15 cellular contexts compared by ENCODE assay signal in genomic region chr6:148109732-148110131, GRCh38.
DNase-seq lines count a peak whose midpoint lies in the region; ATAC-seq and TF ChIP-seq lines count a peak whose summit lies in the region.
"Had no signal": no experiment of that assay in that cellular context is flagged by ENCODE, and none has a peak within 500 bp of the region (broad histone marks: within the 10 kb centered on the region; RNA-seq: fewer than 3 reads in every experiment).

No MANE protein-coding gene starts in this region.

- H3K27ac Mint-ChIP-seq in mesothelial cell of epicardium, result peak overlapping the region; percentile 79
- no peak overlapping the region for H3K27ac Mint-ChIP-seq in effector memory CD8-positive, alpha-beta T cell
- H3K27ac Mint-ChIP-seq: GM23338; stimulated activated memory B cell treated with anti-CD40 and anti-IgM and Interleukin-4, amounts not matched to agents 10 μg/mL and 1 μg/mL and 100 μg/mL, for 72 hours had no signal

- peaks cover 5% of the 10 kb centered on the region for H3K9me3 Mint-ChIP-seq in mesothelial cell of epicardium
- H3K9me3 Mint-ChIP-seq in effector memory CD8-positive, alpha-beta T cell, result no peaks in the 10 kb centered on the region
- H3K9me3 Mint-ChIP-seq: GM23338, neural crest cell had no signal

- no peaks in the 10 kb centered on the region for H3K36me3 ChIP-seq in prostate gland
- H3K36me3 ChIP-seq: cardiac muscle cell, heart right ventricle, SJSA1 had no signal

- no peak overlapping the region for H3K27ac ChIP-seq in prostate gland
- H3K27ac ChIP-seq: cardiac muscle cell, heart right ventricle, SJSA1 had no signal

- H3K27me3 Mint-ChIP-seq in mesothelial cell of epicardium (ENCODE audit: low read depth), result no peaks in the 10 kb centered on the region
- H3K27me3 Mint-ChIP-seq in effector memory CD8-positive, alpha-beta T cell, result peaks cover 6% of the 10 kb centered on the region in 2 donors

- peaks cover 30% of the 10 kb centered on the region for H3K4me1 Mint-ChIP-seq in mesothelial cell of epicardium
- no peaks in the 10 kb centered on the region for H3K4me1 Mint-ChIP-seq in effector memory CD8-positive, alpha-beta T cell (ENCODE audit: low read depth in 2 of 2)
- H3K4me1 Mint-ChIP-seq: GM23338; stimulated activated memory B cell treated with anti-CD40 and anti-IgM and Interleukin-4, amounts not matched to agents 10 μg/mL and 1 μg/mL and 100 μg/mL, for 72 hours had no signal

- WGBS in prostate gland, result 72% methylated on average over 3 of the region's 3 CpGs

- no peaks in the 10 kb centered on the region for H3K36me3 Mint-ChIP-seq in mesothelial cell of epicardium
- H3K36me3 Mint-ChIP-seq in effector memory CD8-positive, alpha-beta T cell (ENCODE audit: insufficient read depth), result no peaks in the 10 kb centered on the region
- H3K36me3 Mint-ChIP-seq: stimulated activated memory B cell treated with anti-CD40 and anti-IgM and Interleukin-4, amounts not matched to agents 10 μg/mL and 1 μg/mL and 100 μg/mL, for 72 hours had no signal

- H3K9me3 ChIP-seq in prostate gland, result no peaks in the 10 kb centered on the region
- H3K9me3 ChIP-seq: SJSA1 had no signal

- no peaks in the 10 kb centered on the region for H3K27me3 ChIP-seq in prostate gland (replicated peaks; ENCODE audit: insufficient read depth)
- H3K27me3 ChIP-seq: cardiac muscle cell, heart right ventricle, SJSA1 had no signal

- intact Hi-C loops in prostate gland (cut with DNase I), result no loop called here

- TF ChIP-seq RAD21 in Ishikawa (IDR thresholded peaks at IDR 0.05; ENCODE audit: low read depth), result no peak

- TF ChIP-seq CTCF in mesothelial cell of epicardium (IDR thresholded peaks at IDR 0.05; ENCODE audit: unreplicated experiment), result no peak
- no peak for TF ChIP-seq CTCF in prostate gland (IDR thresholded peaks at IDR 0.05)

- DNase-seq in NCI-H2029 treated with DMSO at 0.1 percent for 48 hours (lab: John Stamatoyannopoulos, UW), result peak; percentile 70
- DNase-seq in amniotic epithelial cell (ENCODE audit: low read depth), result peak; percentile 1
- no peak for DNase-seq in mesothelial cell of epicardium (ENCODE audit: low spot score in 2 of 2, unreplicated experiment in 2 of 2)
- DNase-seq in effector memory CD8-positive, alpha-beta T cell, result no peak
- no peak for DNase-seq in prostate gland (ENCODE audit: low spot score)
- DNase-seq: heart right ventricle, NCI-H226, T-helper 9 cell had no signal

- no peak for TF ChIP-seq POLR2A in prostate gland (IDR thresholded peaks at IDR 0.05)

- ATAC-seq in effector memory CD8-positive, alpha-beta T cell (replicated peaks), result no peak
- no peak for ATAC-seq in GM21367 (IDR thresholded peaks at IDR 0.05; ENCODE audit: unreplicated experiment)
- ATAC-seq: GM23338; heart right ventricle; stimulated activated memory B cell treated with anti-CD40 and anti-IgM and Interleukin-4, amounts not matched to agents 10 μg/mL and 1 μg/mL and 100 μg/mL, for 72 hours had no signal

- H3K4me3 Mint-ChIP-seq in mesothelial cell of epicardium, result no peak overlapping the region
- no peak overlapping the region for H3K4me3 Mint-ChIP-seq in effector memory CD8-positive, alpha-beta T cell
- H3K4me3 Mint-ChIP-seq: GM23338; neural crest cell; stimulated activated memory B cell treated with anti-CD40 and anti-IgM and Interleukin-4, amounts not matched to agents 10 μg/mL and 1 μg/mL and 100 μg/mL, for 72 hours had no signal

- TF ChIP-seq EP300 in Ishikawa (IDR thresholded peaks at IDR 0.05; ENCODE audit: borderline replicate concordance), result no peak

- H3K4me1 ChIP-seq in prostate gland (replicated peaks), result no peaks in the 10 kb centered on the region
- H3K4me1 ChIP-seq: heart right ventricle had no signal

- H3K4me3 ChIP-seq in prostate gland, result no peak overlapping the region
- H3K4me3 ChIP-seq: cardiac muscle cell, GM23338, heart right ventricle, SJSA1 had no signal

TF ChIP-seq in Ishikawa, 13 proteins besides CTCF, POLR2A, EP300 and RAD21:
- TF ChIP-seq TEAD4 (IDR thresholded peaks at IDR 0.05) (no peak), NFIC (IDR thresholded peaks at IDR 0.05) (peak; percentile 76), USF1 (IDR thresholded peaks at IDR 0.05) (0 out of 2 replicates have a peak, but pooled peaks have one; percentile 20)

Comparison
In these comparisons a context has a peak if more than half of its experiments do, and no peak if none do; other contexts are left out.
1. DNase-seq: peak in NCI-H2029 treated with DMSO at 0.1 percent for 48 hours (single experiment) and amniotic epithelial cell (single experiment); none in mesothelial cell of epicardium (0 of 2), effector memory CD8-positive, alpha-beta T cell (0 of 3) and prostate gland (single experiment).